In genomic region chr14:74920281-74920680, GRCh38 we compare ENCODE assay signal across 18 cellular contexts. TPM values are rescaled to one million over a fixed set of nuclear protein-coding genes. Genes with fewer than 3 reads are reported as not detected.
DNase-seq lines count a peak whose midpoint lies in the region; ATAC-seq and TF ChIP-seq lines count a peak whose summit lies in the region.
"Had no signal": no experiment of that assay in that cellular context is flagged by ENCODE, and none has a peak within 500 bp of the region (broad histone marks: within the 10 kb centered on the region; RNA-seq: fewer than 3 reads in every experiment).

No MANE protein-coding gene starts in this region.

- DNase-seq in osteoblast (ENCODE audit: insufficient read length, low spot score, missing footprints), result peak; percentile 69
- no peak for DNase-seq in central memory CD4-positive, alpha-beta T cell
- no peak for DNase-seq in GM20000 (ENCODE audit: low spot score)
- DNase-seq: 8988T; ACHN; BE2C; Caco-2; Calu3; CD4-positive, alpha-beta T cell; CD8-positive, alpha-beta T cell; DMS79 treated with DMSO at 0.1 percent for 48 hours; GF-D8 had no signal

- intact Hi-C loops in dendritic cell treated with granulocyte-macrophage colony-stimulating factor and Interleukin-4, amounts not matched to agents 40 ng/mL and 50 ng/mL, for 4 days (cut with micrococcal nuclease), result no loop called here

- H3K79me2 ChIP-seq in osteoblast (ENCODE audit: insufficient read depth, low read length), result no peaks in the 10 kb centered on the region

- H3K27me3 ChIP-seq in BLaER1 treated with 17β-estradiol and CSF1 and Interleukin-3, amounts not matched to agents 10 nM and 100 nM, result no peaks in the 10 kb centered on the region
- no peaks in the 10 kb centered on the region for H3K27me3 ChIP-seq in osteoblast (ENCODE audit: insufficient read depth, low read length)
- H3K27me3 ChIP-seq: BE2C, BLaER1 had no signal

- no peaks in the 10 kb centered on the region for H3K36me3 Mint-ChIP-seq in dendritic cell treated with granulocyte-macrophage colony-stimulating factor and Interleukin-4, amounts not matched to agents 40 ng/mL and 50 ng/mL, for 4 days (ENCODE audit: low read depth)

- no peak overlapping the region for H3K4me3 Mint-ChIP-seq in dendritic cell treated with granulocyte-macrophage colony-stimulating factor and Interleukin-4, amounts not matched to agents 40 ng/mL and 50 ng/mL, for 4 days
- H3K4me3 Mint-ChIP-seq: CD8-positive, alpha-beta T cell had no signal

- peaks cover 16% of the 10 kb centered on the region for H3K4me1 Mint-ChIP-seq in dendritic cell treated with granulocyte-macrophage colony-stimulating factor and Interleukin-4, amounts not matched to agents 40 ng/mL and 50 ng/mL, for 4 days (ENCODE audit: low read depth)

- TF ChIP-seq CTCF in osteoblast (IDR thresholded peaks at IDR 0.05; ENCODE audit: extremely low read depth, low read depth, low read length), result no peak
- TF ChIP-seq CTCF in GM20000 (IDR thresholded peaks at IDR 0.05; ENCODE audit: extremely low read depth, missing control alignments), result no peak

- no peak for ATAC-seq in HG03571 (IDR thresholded peaks at IDR 0.05; ENCODE audit: unreplicated experiment)
- ATAC-seq: CD8-positive, alpha-beta T cell had no signal

- H3K4me2 ChIP-seq in BLaER1 treated with 17β-estradiol and CSF1 and Interleukin-3, amounts not matched to agents 10 nM and 100 nM, result peak overlapping the region in 7 of 11 experiments; percentile 30 to 77 (median 52); a peak in 10 of 22 replicates
- no peak overlapping the region for H3K4me2 ChIP-seq in osteoblast (ENCODE audit: insufficient read depth, low read length)
- H3K4me2 ChIP-seq: BLaER1 had no signal

- peak overlapping the region; percentile 28 for H3K27ac Mint-ChIP-seq in dendritic cell treated with granulocyte-macrophage colony-stimulating factor and Interleukin-4, amounts not matched to agents 40 ng/mL and 50 ng/mL, for 4 days
- H3K27ac Mint-ChIP-seq: CD4-positive, alpha-beta T cell; CD8-positive, alpha-beta T cell had no signal

- H2AFZ ChIP-seq in osteoblast (ENCODE audit: low read length), result no peak overlapping the region

- no peaks in the 10 kb centered on the region for H3K9me3 ChIP-seq in BLaER1 treated with 17β-estradiol and CSF1 and Interleukin-3, amounts not matched to agents 10 nM and 100 nM (replicated peaks in 1 of 11)
- no peaks in the 10 kb centered on the region for H3K9me3 ChIP-seq in osteoblast (ENCODE audit: low read depth, low read length)
- H3K9me3 ChIP-seq: BE2C, BLaER1, Caco-2 had no signal

- H3K4me3 ChIP-seq in BLaER1 treated with 17β-estradiol and CSF1 and Interleukin-3, amounts not matched to agents 10 nM and 100 nM, result no peak overlapping the region
- no peak overlapping the region for H3K4me3 ChIP-seq in osteoblast (ENCODE audit: insufficient read depth, low read length)
- H3K4me3 ChIP-seq: BLaER1 had no signal

- H3K36me3 ChIP-seq in BLaER1 treated with 17β-estradiol and CSF1 and Interleukin-3, amounts not matched to agents 10 nM and 100 nM, result peaks cover 0 to 14% (median 0%) of the 10 kb centered on the region in 11 experiments; a peak in 3 of 22 replicates
- no peaks in the 10 kb centered on the region for H3K36me3 ChIP-seq in osteoblast (ENCODE audit: insufficient read depth, low read length)

- peaks cover 18% of the 10 kb centered on the region for H3K27me3 Mint-ChIP-seq in dendritic cell treated with granulocyte-macrophage colony-stimulating factor and Interleukin-4, amounts not matched to agents 40 ng/mL and 50 ng/mL, for 4 days

- no peaks in the 10 kb centered on the region for H4K20me1 ChIP-seq in BLaER1 treated with 17β-estradiol and CSF1 and Interleukin-3, amounts not matched to agents 10 nM and 100 nM
- no peaks in the 10 kb centered on the region for H4K20me1 ChIP-seq in osteoblast (ENCODE audit: insufficient read depth, low read length)
- H4K20me1 ChIP-seq: BLaER1 had no signal

- peak overlapping the region in 5 of 11 experiments; percentile 17 to 47 (median 24); a peak in 5 of 22 replicates for H3K27ac ChIP-seq in BLaER1 treated with 17β-estradiol and CSF1 and Interleukin-3, amounts not matched to agents 10 nM and 100 nM
- no peak overlapping the region for H3K27ac ChIP-seq in osteoblast (ENCODE audit: low read depth, low read length)
- H3K27ac ChIP-seq: BLaER1, C4-2B had no signal

- H3K9me3 Mint-ChIP-seq in dendritic cell treated with granulocyte-macrophage colony-stimulating factor and Interleukin-4, amounts not matched to agents 40 ng/mL and 50 ng/mL, for 4 days, result no peaks in the 10 kb centered on the region
- H3K9me3 Mint-ChIP-seq: CD4-positive, alpha-beta T cell; CD8-positive, alpha-beta T cell had no signal

- peaks cover 23 to 41% (median 30%) of the 10 kb centered on the region in 10 experiments for H3K4me1 ChIP-seq in BLaER1 treated with 17β-estradiol and CSF1 and Interleukin-3, amounts not matched to agents 10 nM and 100 nM
- H3K4me1 ChIP-seq in osteoblast (ENCODE audit: insufficient read depth, low read length), result peaks cover 11% of the 10 kb centered on the region
- H3K4me1 ChIP-seq: BE2C, Caco-2 had no signal

- peak overlapping the region in 3 of 11 experiments; percentile 4 to 29 (median 8); a peak in 2 of 22 replicates for H3K9ac ChIP-seq in BLaER1 treated with 17β-estradiol and CSF1 and Interleukin-3, amounts not matched to agents 10 nM and 100 nM
- H3K9ac ChIP-seq: BLaER1 had no signal

RNA-seq across cellular contexts. Expression of gene RPS6KL1, which starts 2.8 kb away (rescaled TPM):
- total RNA-seq in osteoblast, result 0.29 and 0.36 TPM in 2 replicates

RNA-seq across cellular contexts. Expression of gene PGF, which starts 35.1 kb away (rescaled TPM):
- 16.3 and 24.5 TPM in 2 replicates for total RNA-seq in osteoblast

RNA-seq across cellular contexts. Expression of gene DLST, which starts 38.6 kb away (rescaled TPM):
- 69.8 and 72.5 TPM in 2 replicates for total RNA-seq in osteoblast

RNA-seq across cellular contexts. Expression of gene PROX2, which starts 44.3 kb away (rescaled TPM):
- total RNA-seq in osteoblast, result not detected in 2 replicates
- total RNA-seq: A673, Caco-2, Calu3 had no signal
